In genomic region chr2:194700726-194701125, GRCh38 we compare ENCODE assay signal across 17 cellular contexts.
DNase-seq lines count a peak whose midpoint lies in the region; ATAC-seq, FAIRE-seq and TF ChIP-seq lines count a peak whose summit lies in the region.
"Had no signal": no experiment of that assay in that cellular context is flagged by ENCODE, and none has a peak within 500 bp of the region (broad histone marks: within the 10 kb centered on the region; RNA-seq: fewer than 3 reads in every experiment).

No MANE protein-coding gene starts in this region.

- H3K4me1 ChIP-seq in HCT116 (ENCODE audit: control insufficient read depth in 1 of 2, insufficient read depth in 2 of 2, low read length in 2 of 2) (no peaks in the 10 kb centered on the region), endothelial cell of umbilical vein (ENCODE audit: control insufficient read depth, extremely low read depth, insufficient read depth, low read length) (peaks cover 46% of the 10 kb centered on the region)
- H3K4me1 ChIP-seq: BLaER1 treated with 17β-estradiol and CSF1 and Interleukin-3, amounts not matched to agents 10 nM and 100 nM had no signal

- no peaks in the 10 kb centered on the region for H3K9me2 ChIP-seq in HCT116 (ENCODE audit: insufficient read depth)

- H3K4me2 ChIP-seq in HCT116 (ENCODE audit: low read length): no peak overlapping the region
- peak overlapping the region; percentile 68 for H3K4me2 ChIP-seq in endothelial cell of umbilical vein (ENCODE audit: insufficient read depth, low read length)
- H3K4me2 ChIP-seq: BLaER1 treated with 17β-estradiol and CSF1 and Interleukin-3, amounts not matched to agents 10 nM and 100 nM; GM23338 had no signal

- POLR2A ChIA-PET in HCT116 (lab: Charles Lee) (no interaction called here), endothelial cell of umbilical vein (lab: Charles Lee) (interaction anchor here (0.6 kb wide), 1 partner anchor 59 kb away, joined by 3 read pairs; no protein-coding TSS in a partner anchor)

- H3K9ac ChIP-seq in HCT116 (ENCODE audit: low read length) (no peak overlapping the region), endothelial cell of umbilical vein (replicated peaks; ENCODE audit: extremely low read depth, insufficient read depth, low read length) (no peak overlapping the region)
- H3K9ac ChIP-seq: BLaER1 treated with 17β-estradiol and CSF1 and Interleukin-3, amounts not matched to agents 10 nM and 100 nM had no signal

- H3K9me3 ChIP-seq in HCT116 (ENCODE audit: control insufficient read depth in 1 of 2, insufficient read depth in 1 of 2, low read depth in 1 of 2, low read length in 2 of 2): no peaks in the 10 kb centered on the region
- H3K9me3 ChIP-seq in endothelial cell of umbilical vein (replicated peaks; ENCODE audit: control insufficient read depth, insufficient read depth, low read length): no peaks in the 10 kb centered on the region

- intact Hi-C loops in HCT116 (cut with micrococcal nuclease) (no loop called here), endothelial cell of umbilical vein (cut with micrococcal nuclease) (loop anchor here (5.0 kb wide), 2 partner anchors 42 to 117 kb away; no protein-coding TSS in a partner anchor)

- H3K36me3 ChIP-seq in HCT116 (ENCODE audit: control insufficient read depth in 1 of 2, insufficient read depth in 2 of 2, low read length in 2 of 2): no peaks in the 10 kb centered on the region
- H3K36me3 ChIP-seq in endothelial cell of umbilical vein (ENCODE audit: control insufficient read depth in 2 of 2, extremely low read depth in 1 of 2, insufficient read depth in 2 of 2, low read length in 2 of 2): no peaks in the 10 kb centered on the region
- H3K36me3 ChIP-seq: BLaER1 treated with 17β-estradiol and CSF1 and Interleukin-3, amounts not matched to agents 10 nM and 100 nM had no signal

- TF ChIP-seq POLR2A in HCT116 (IDR thresholded peaks at IDR 0.05; ENCODE audit: borderline replicate concordance, extremely low read depth, insufficient read depth, insufficient read length): no peak
- TF ChIP-seq POLR2A in endothelial cell of umbilical vein (IDR thresholded peaks at IDR 0.05; ENCODE audit: low read depth, low read length): no peak

- CTCF ChIA-PET in HCT116 (lab: Charles Lee) (no interaction called here), endothelial cell of umbilical vein (lab: Charles Lee) (interaction anchor here (1.5 kb wide), 1 partner anchor 37 kb away, joined by 3 read pairs; no protein-coding TSS in a partner anchor)

- peak; percentile 36 for DNase-seq in DMS53 (lab: John Stamatoyannopoulos, UW)
- no peak for DNase-seq in HCT116 (ENCODE audit: low read depth, low spot score)
- peak; percentile 52 for DNase-seq in endothelial cell of umbilical vein (ENCODE audit: low read depth, low spot score)
- peak; percentile 16 for DNase-seq in myocyte (ENCODE audit: low read depth)
- no peak for DNase-seq in glomerular visceral epithelial cell (ENCODE audit: extremely low spot score)
- DNase-seq in KG1 (lab: John Stamatoyannopoulos, UW): no peak
- DNase-seq: 8988T; Calu3; CD8-positive, alpha-beta T cell; GDM1; IMR-90 had no signal

- dilution Hi-C loops in endothelial cell of umbilical vein (cut with MboI; ENCODE audit: extremely low pct_ligation_motif_present, low sequenced_read_pairs): no loop called here

- no TSS peak for BruUV-seq in HCT116 (replicated peaks; lab: Mats Ljungman, UMichigan)
- no TSS peak for BruUV-seq in endothelial cell of umbilical vein (replicated peaks; lab: Mats Ljungman, UMichigan)

- RAD21 ChIA-PET in HCT116 (lab: Charles Lee; ENCODE audit: low non-redundant PET in 1 of 2, low total read pairs in 2 of 2, uncharacterized antibody in 2 of 2, unreplicated experiment in 2 of 2): no interaction called here

- ATAC-seq in HCT116 (no peak), HG03135 (IDR thresholded peaks at IDR 0.05; ENCODE audit: unreplicated experiment) (no peak)
- ATAC-seq: CD8-positive, alpha-beta T cell; GM23338; K562 had no signal

- H3K79me2 ChIP-seq in HCT116 (ENCODE audit: insufficient read depth, low read length): no peaks in the 10 kb centered on the region
- H3K79me2 ChIP-seq in endothelial cell of umbilical vein (ENCODE audit: control insufficient read depth, insufficient read depth, low read length): no peaks in the 10 kb centered on the region

- no peaks in the 10 kb centered on the region for H3K27me3 ChIP-seq in HCT116 (ENCODE audit: insufficient read depth, low read length)
- H3K27me3 ChIP-seq in endothelial cell of umbilical vein (ENCODE audit: control insufficient read depth in 2 of 2, insufficient read depth in 2 of 2, low read length in 2 of 2): no peaks in the 10 kb centered on the region
- H3K27me3 ChIP-seq: BLaER1 treated with 17β-estradiol and CSF1 and Interleukin-3, amounts not matched to agents 10 nM and 100 nM had no signal

- H2AFZ ChIP-seq in HCT116 (ENCODE audit: low read depth, low read length, poor library complexity, severe bottlenecking) (peak overlapping the region; percentile 32), endothelial cell of umbilical vein (ENCODE audit: low read depth, low read length) (no peak overlapping the region)
- H2AFZ ChIP-seq: GM23338 had no signal

- H3K4me3 ChIP-seq in HCT116 (replicated peaks in 1 of 2; ENCODE audit: low read depth in 1 of 2, low read length in 2 of 2) (no peak overlapping the region), endothelial cell of umbilical vein (replicated peaks in 1 of 3; ENCODE audit: insufficient read depth in 1 of 3, low read depth in 1 of 3, low read length in 3 of 3) (no peak overlapping the region)
- H3K4me3 ChIP-seq: BLaER1 treated with 17β-estradiol and CSF1 and Interleukin-3, amounts not matched to agents 10 nM and 100 nM; GM23338; K562 had no signal

- no peak overlapping the region for H3K27ac ChIP-seq in HCT116 (ENCODE audit: low read depth, low read length)
- H3K27ac ChIP-seq in endothelial cell of umbilical vein (ENCODE audit: insufficient read depth, low read depth, low read length): peak overlapping the region; percentile 55
- H3K27ac ChIP-seq: BLaER1 treated with 17β-estradiol and CSF1 and Interleukin-3, amounts not matched to agents 10 nM and 100 nM; HL-60 had no signal

- no peaks in the 10 kb centered on the region for H4K20me1 ChIP-seq in HCT116 (ENCODE audit: insufficient read depth)
- H4K20me1 ChIP-seq in endothelial cell of umbilical vein (replicated peaks; ENCODE audit: control insufficient read depth, extremely low read depth, insufficient read depth, low read length): no peaks in the 10 kb centered on the region
- H4K20me1 ChIP-seq: BLaER1 treated with 17β-estradiol and CSF1 and Interleukin-3, amounts not matched to agents 10 nM and 100 nM had no signal

- no peak for TF ChIP-seq RAD21 in HCT116 (IDR thresholded peaks at IDR 0.05; ENCODE audit: low read depth)

- no peak for FAIRE-seq in endothelial cell of umbilical vein (lab: Jason Lieb, UNC)
- FAIRE-seq: H54, K562 had no signal

- TF ChIP-seq CTCF in HCT116 (IDR thresholded peaks at IDR 0.05 in 2 of 3, conservative IDR thresholded peaks at IDR 0.05 in 1 of 3; ENCODE audit: borderline replicate concordance in 1 of 3, insufficient read depth in 1 of 3, low read depth in 2 of 3, low read length in 2 of 3) (no peak), endothelial cell of umbilical vein (IDR thresholded peaks at IDR 0.05; ENCODE audit: extremely low read depth in 1 of 2, insufficient read depth in 1 of 2, low read depth in 1 of 2, low read length in 2 of 2) (no peak)

- H3K9me1 ChIP-seq in endothelial cell of umbilical vein (replicated peaks; ENCODE audit: control insufficient read depth, extremely low read depth, insufficient read depth, low read length): no peaks in the 10 kb centered on the region

TF ChIP-seq in HCT116, 20 proteins besides CTCF, POLR2A, EP300 and RAD21 (continues in another document):
- TF ChIP-seq POLR2AphosphoS5 (IDR thresholded peaks at IDR 0.05; ENCODE audit: low read depth, low read length): no peak
- no peak for TF ChIP-seq YY1 (IDR thresholded peaks at IDR 0.05; ENCODE audit: extremely low read depth, insufficient replicate concordance, low read depth, low read length)

TF ChIP-seq in endothelial cell of umbilical vein, 7 proteins besides CTCF, POLR2A, EP300 and RAD21:
- TF ChIP-seq POLR2AphosphoS5 (IDR thresholded peaks at IDR 0.05; ENCODE audit: insufficient read depth, low read depth, low read length) (no peak), MYC (IDR thresholded peaks at IDR 0.05; ENCODE audit: low read depth, low read length) (no peak), JUN (IDR thresholded peaks at IDR 0.05; ENCODE audit: borderline replicate concordance, insufficient read depth, insufficient read length, low read depth) (no peak), EZH2 (IDR thresholded peaks at IDR 0.05; ENCODE audit: borderline replicate concordance, low read depth, low read length, severe bottlenecking) (no peak), FOS (IDR thresholded peaks at IDR 0.05; ENCODE audit: borderline replicate concordance, insufficient read depth, low read length) (no peak), MAX (IDR thresholded peaks at IDR 0.05; ENCODE audit: insufficient read depth, insufficient read length) (no peak), GATA2 (IDR thresholded peaks at IDR 0.05; ENCODE audit: insufficient read depth, insufficient read length, low read depth, low read length) (no peak)
TF ChIP-seq in endothelial cell of umbilical vein: peak in this region for 0.

Comparison
In these comparisons a context has a peak if more than half of its experiments do, and no peak if none do; other contexts are left out.
1. DNase-seq: peak in DMS53 (single experiment), endothelial cell of umbilical vein (single experiment) and myocyte (single experiment); none in HCT116 (single experiment), glomerular visceral epithelial cell (single experiment) and KG1 (single experiment).